ENCODE assay signal across 2 cellular contexts in the genomic region with DNA sequence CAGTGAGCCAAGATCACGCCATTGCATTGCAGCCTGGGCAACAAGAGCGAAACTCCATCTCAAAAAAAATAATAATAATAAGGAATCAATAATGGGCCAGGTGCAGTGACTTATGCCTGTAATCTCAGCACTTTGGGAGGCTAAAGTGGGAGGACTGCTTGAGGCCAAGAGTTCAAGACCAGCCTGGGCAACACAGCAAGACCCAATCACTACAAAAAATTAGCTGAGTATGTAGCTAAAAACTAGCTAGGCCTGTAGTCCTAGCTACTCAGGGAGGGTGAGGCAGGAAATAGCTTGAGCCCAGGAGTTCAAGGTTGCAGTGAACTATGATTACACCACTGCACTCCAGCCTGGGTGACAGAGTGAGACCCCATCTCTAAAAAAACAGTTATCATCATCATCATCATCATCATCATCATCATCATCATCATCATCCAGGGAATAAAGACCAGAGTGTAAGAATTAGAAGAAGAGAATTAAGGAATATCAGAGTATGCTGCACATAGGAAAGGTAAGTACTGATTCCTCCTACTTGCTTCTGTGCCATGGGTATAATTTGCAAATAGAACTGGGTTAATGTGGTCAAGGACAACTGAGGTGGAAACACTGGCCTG.
TF ChIP-seq lines count a peak whose summit lies in the region.

No MANE protein-coding gene starts in this region.

TF ChIP-seq in HEK293, 187 proteins besides CTCF, POLR2A, EP300 and RAD21:
- peak; percentile 97 for TF ChIP-seq ZNF513 (tag by site-specific recombination; IDR thresholded peaks at IDR 0.05)

TF ChIP-seq in GM12878, 131 proteins besides CTCF, POLR2A, EP300 and RAD21:
- TF ChIP-seq NFXL1 (IDR thresholded peaks at IDR 0.05; ENCODE audit: borderline replicate concordance), result 0 out of 2 replicates have a peak, but pooled peaks have one; percentile 4
- 0 out of 2 replicates have a peak, but pooled peaks have one; percentile 12 for TF ChIP-seq SMARCA5 (IDR thresholded peaks at IDR 0.05)
- peak in 1 of 2 experiments; percentile 30; a peak in 1 of 4 replicates for TF ChIP-seq ETV6 (conservative IDR thresholded peaks at IDR 0.05 in 1 of 2, IDR thresholded peaks at IDR 0.05 in 1 of 2; ENCODE audit: borderline replicate concordance in 1 of 2, low read depth in 1 of 2)
